8 cellular contexts compared by ENCODE assay signal in genomic region chr17:67376892-67377726, GRCh38. TPM values are rescaled to one million over a fixed set of nuclear protein-coding genes. Genes with fewer than 3 reads are reported as not detected.
DNase-seq lines count a peak whose midpoint lies in the region; ATAC-seq, FAIRE-seq and TF ChIP-seq lines count a peak whose summit lies in the region.

TSS of gene PITPNC1 (plus strand) at chr17:67377281.

- peak within 1 kb of the TSS; percentile 45 for H3K27ac ChIP-seq in WERI-Rb-1
- H3K27ac ChIP-seq in small intestine (ENCODE audit: low read depth in 1 of 2, low read length in 1 of 2), result peak within 1 kb of the TSS; percentile 53 to 96

- 0 to 1% (median 0%) methylated on average over 63 to 76 of the region's 76 CpGs for WGBS in small intestine, 3 donors

- no peaks in the 10 kb centered on the region for H3K27me3 ChIP-seq in WERI-Rb-1 (ENCODE audit: insufficient read depth, low read depth, severe bottlenecking)
- H3K27me3 ChIP-seq in small intestine (ENCODE audit: control insufficient read depth in 2 of 2, insufficient read depth in 2 of 2, low read length in 2 of 2), result no peaks in the 10 kb centered on the region

- TF ChIP-seq CTCF in WERI-Rb-1 (IDR thresholded peaks at IDR 0.05; ENCODE audit: low read depth, low read length), result 0 out of 2 replicates have a peak, but pooled peaks have one; percentile 17

- no peaks in the 10 kb centered on the region for H3K4me1 ChIP-seq in small intestine (ENCODE audit: control insufficient read depth in 2 of 2, insufficient read depth in 1 of 2, low read depth in 1 of 2, low read length in 1 of 2)

- in situ Hi-C loops in T47D (cut with HindIII; ENCODE audit: low pct_unique_long_range_greater_than_20kb, low sequenced_read_pairs), result no loop called here

- DNase-seq in 8988T (peak; percentile 52), NCI-H2196 (lab: John Stamatoyannopoulos, UW; ENCODE audit: unreplicated experiment) (peak; percentile 72), WERI-Rb-1 (peak; percentile 92), T47D (ENCODE audit: low read depth in 1 of 2, low spot score in 1 of 2) (peak; percentile 80 to 90), iPS-NIHi11 (ENCODE audit: low spot score) (peak; percentile 83), small intestine (peak; percentile 65)

- no peak for FAIRE-seq in small intestine (lab: Jason Lieb, UNC)

- H3K9me3 ChIP-seq in WERI-Rb-1 (ENCODE audit: severe bottlenecking), result no peaks in the 10 kb centered on the region
- no peaks in the 10 kb centered on the region for H3K9me3 ChIP-seq in small intestine (ENCODE audit: control insufficient read depth, low read depth)

- H3K4me3 ChIP-seq in WERI-Rb-1 (ENCODE audit: low read depth, low read length), result peak within 1 kb of the TSS; percentile 64
- peak within 1 kb of the TSS; percentile 79 to 85 for H3K4me3 ChIP-seq in small intestine (ENCODE audit: low read depth in 1 of 2, low read length in 2 of 2)

- H3K36me3 ChIP-seq in WERI-Rb-1 (no peaks in the 10 kb centered on the region), small intestine (ENCODE audit: control insufficient read depth in 2 of 2, insufficient read depth in 2 of 2, low read length in 2 of 2) (no peaks in the 10 kb centered on the region)

- ATAC-seq in GM18520 (IDR thresholded peaks at IDR 0.05; ENCODE audit: unreplicated experiment) (peak; percentile 58), HG03064 (IDR thresholded peaks at IDR 0.05; ENCODE audit: low read depth, unreplicated experiment) (peak; percentile 66)

RNA-seq across cellular contexts. Expression of gene PITPNC1, which starts in this region (rescaled TPM):
- 10 to 100 TPM in 1 of 3 donors, 1 to 10 TPM in 1, under 1 TPM in 1; 0.67 to 11.7 (median 3.5) TPM for polyA plus RNA-seq in small intestine

Comparison
In these comparisons a context has a peak if more than half of its experiments do, and no peak if none do; other contexts are left out.
1. Peak in every context shown above with its lines: DNase-seq, ATAC-seq, H3K4me3 ChIP-seq and H3K27ac ChIP-seq.